9 cellular contexts compared by ENCODE assay signal in genomic region chr13:52809310-52809769, GRCh38. TPM values are rescaled to one million over a fixed set of nuclear protein-coding genes. Genes with fewer than 3 reads are reported as not detected.
A peak's percentile ranks its signal among the peaks of the same experiment; 100 is the strongest.
DNase-seq lines count a peak whose midpoint lies in the region; ATAC-seq, FAIRE-seq and TF ChIP-seq lines count a peak whose summit lies in the region.
"Had no signal": no experiment of that assay in that cellular context is flagged by ENCODE, and none has a peak within 500 bp of the region (broad histone marks: within the 10 kb centered on the region; RNA-seq: fewer than 3 reads in every experiment).

No MANE protein-coding gene starts in this region.

- H3K4me3 ChIP-seq in bronchial epithelial cell (ENCODE audit: low read depth, low read length) = no peak overlapping the region

- peak; percentile 77 for ATAC-seq in HG02642 (IDR thresholded peaks at IDR 0.05; ENCODE audit: poor library complexity, unreplicated experiment)
- peak; percentile 86 for ATAC-seq in left lobe of liver

- H3K36me3 ChIP-seq in bronchial epithelial cell (ENCODE audit: control insufficient read depth, insufficient read depth, low read length) = no peaks in the 10 kb centered on the region

- peak; percentile 70 for DNase-seq in 8988T
- peak; percentile 61 for DNase-seq in NCI-H1092 treated with DMSO at 0.1 percent for 48 hours (lab: John Stamatoyannopoulos, UW)
- peak; percentile 95 for DNase-seq in SKM-1 (lab: John Stamatoyannopoulos, UW; ENCODE audit: unreplicated experiment)
- peak; percentile 69 for DNase-seq in bronchial epithelial cell (ENCODE audit: low read depth)
- peak; percentile 51 for DNase-seq in left lobe of liver (ENCODE audit: low spot score)
- peak; percentile 2 for DNase-seq in stimulated activated naive CD4-positive, alpha-beta T cell treated with Interleukin-2 at 50 U/mL for 16 hours (lab: John Stamatoyannopoulos, UW)

- no peaks in the 10 kb centered on the region for H3K27me3 ChIP-seq in bronchial epithelial cell (ENCODE audit: control insufficient read depth, insufficient read depth, low read length)

- no peak for FAIRE-seq in bronchial epithelial cell (lab: Jason Lieb, UNC)

- TF ChIP-seq CTCF in GM12872 (IDR thresholded peaks at IDR 0.05; ENCODE audit: insufficient read depth, low read depth, low read length) (peak; percentile 80), bronchial epithelial cell (IDR thresholded peaks at IDR 0.05; ENCODE audit: insufficient read depth, low read length, severe bottlenecking) (peak; percentile 77)

RNA-seq across cellular contexts. Expression of gene PCDH8, which starts 39.1 kb away (rescaled TPM):
- total RNA-seq in bronchial epithelial cell (not detected in 2 replicates), left lobe of liver (not detected)
- total RNA-seq: mononuclear cell had no signal

Comparison
In these comparisons a context has a peak if more than half of its experiments do, and no peak if none do; other contexts are left out.
1. DNase-seq: peak in every context shown above with its lines; median percentile 95 in SKM-1; 70 in 8988T; 69 in bronchial epithelial cell; 61 in NCI-H1092 treated with DMSO at 0.1 percent for 48 hours; 51 in left lobe of liver; 2 in stimulated activated naive CD4-positive, alpha-beta T cell treated with Interleukin-2 at 50 U/mL for 16 hours.